29 cellular contexts compared by ENCODE assay signal in genomic region chr3:45604596-45604995, GRCh38. TPM values are rescaled to one million over a fixed set of nuclear protein-coding genes. Genes with fewer than 3 reads are reported as not detected.
DNase-seq lines count a peak whose midpoint lies in the region; ATAC-seq, FAIRE-seq and TF ChIP-seq lines count a peak whose summit lies in the region.
"Had no signal": no experiment of that assay in that cellular context is flagged by ENCODE, and none has a peak within 500 bp of the region (broad histone marks: within the 10 kb centered on the region; RNA-seq: fewer than 3 reads in every experiment).

No MANE protein-coding gene starts in this region.

- H3K36me3 Mint-ChIP-seq in Caco-2 (ENCODE audit: insufficient read depth, unreplicated experiment) (peaks cover 17% of the 10 kb centered on the region), astrocyte (ENCODE audit: low read depth, unreplicated experiment) (peaks cover 32% of the 10 kb centered on the region), chondrocyte (ENCODE audit: low read depth) (no peaks in the 10 kb centered on the region)
- peaks cover 32% of the 10 kb centered on the region for H3K36me3 Mint-ChIP-seq in stimulated activated effector memory CD8-positive, alpha-beta T cell treated with anti-CD3 and anti-CD28 coated beads, Interleukin-12 subunit alpha, Interleukin-12 subunit beta, amount 100 ng/mL, for 72 hours

- H3K79me2 ChIP-seq in astrocyte (ENCODE audit: insufficient read depth, low read length), result peaks cover 75% of the 10 kb centered on the region

- POLR2A ChIA-PET in Caco-2 (lab: Charles Lee), result no interaction called here

- no peaks in the 10 kb centered on the region for H3K9me3 Mint-ChIP-seq in Caco-2 (ENCODE audit: unreplicated experiment)
- H3K9me3 Mint-ChIP-seq in astrocyte (ENCODE audit: unreplicated experiment), result no peaks in the 10 kb centered on the region
- no peaks in the 10 kb centered on the region for H3K9me3 Mint-ChIP-seq in stimulated activated effector memory CD8-positive, alpha-beta T cell treated with anti-CD3 and anti-CD28 coated beads, Interleukin-12 subunit alpha, Interleukin-12 subunit beta, amount 100 ng/mL, for 72 hours
- no peaks in the 10 kb centered on the region for H3K9me3 Mint-ChIP-seq in chondrocyte (ENCODE audit: low read depth)
- H3K9me3 Mint-ChIP-seq: GM23338, neural crest cell had no signal

- WGBS in gastroesophageal sphincter (ENCODE audit: low coverage in 1 of 2), 2 donors, result 86 to 89% methylated on average over 1 to 3 of the region's 8 CpGs
- WGBS in prostate gland, result 71% methylated on average over 8 of the region's 8 CpGs

- H3K4me1 ChIP-seq in Caco-2 (no peaks in the 10 kb centered on the region), astrocyte (ENCODE audit: insufficient read depth, low read length) (peaks cover 23% of the 10 kb centered on the region), gastroesophageal sphincter (peaks cover 16 to 100% (median 49%) of the 10 kb centered on the region in 3 donors), prostate gland (replicated peaks) (peaks cover 9% of the 10 kb centered on the region)

- no peak for TF ChIP-seq CTCF in Caco-2 (IDR thresholded peaks at IDR 0.05; ENCODE audit: insufficient read depth in 1 of 2, low read depth in 1 of 2, low read length in 1 of 2, severe bottlenecking in 1 of 2, unreplicated experiment in 1 of 2)
- TF ChIP-seq CTCF in astrocyte (IDR thresholded peaks at IDR 0.05; ENCODE audit: insufficient read depth, low read depth, low read length), result no peak
- no peak for TF ChIP-seq CTCF in gastroesophageal sphincter (IDR thresholded peaks at IDR 0.05)
- TF ChIP-seq CTCF in chondrocyte (IDR thresholded peaks at IDR 0.05), result no peak
- TF ChIP-seq CTCF in prostate gland (IDR thresholded peaks at IDR 0.05), result no peak

- no peak for TF ChIP-seq EP300 in gastroesophageal sphincter (IDR thresholded peaks at IDR 0.05)

- DNase-seq in Caco-2 (no peak), astrocyte (ENCODE audit: low read depth) (no peak), chondrocyte (ENCODE audit: low spot score) (no peak), prostate gland (ENCODE audit: low spot score) (no peak)
- DNase-seq in stimulated activated effector memory CD8-positive, alpha-beta T cell treated with anti-CD3 and anti-CD28 coated beads, Interleukin-12 subunit alpha, Interleukin-12 subunit beta, amount 100 ng/mL, for 72 hours (ENCODE audit: low spot score in 2 of 2), result no peak
- DNase-seq in activated naive CD4-positive, alpha-beta T cell treated with anti-CD3 and anti-CD28 coated beads, Interleukin-2, amount 50 U/mL, for 16 hours, result no peak
- DNase-seq: activated CD4-positive, alpha-beta T cell treated with anti-CD3 and anti-CD28 coated beads for 1 hour; activated CD8-positive, alpha-beta memory T cell treated with anti-CD3 and anti-CD28 coated beads for 24 hours; activated naive CD4-positive, alpha-beta T cell treated with Interleukin-2 at 50 U/mL for 16 hours; activated T-cell treated with anti-CD3 and anti-CD28 coated beads, Interleukin-2, amount 50 U/mL, for 48 hours; cerebellar nuclear complex; effector CD8-positive, alpha-beta T cell; EL; left lung; mucosa of descending colon; NCI-H1092 treated with DMSO at 0.1 percent for 48 hours; NCI-H2029; NCI-H2227 treated with DMSO at 0.1 percent for 48 hours; NCI-H774; SHP77; stimulated activated CD4-positive, alpha-beta T cell treated with anti-CD3 and anti-CD28 coated beads, Interleukin-4, amount 100 ng/mL, for 24 hours; SW 1271 had no signal

- peaks cover 2% of the 10 kb centered on the region for H3K36me3 ChIP-seq in Caco-2 (ENCODE audit: control insufficient read depth, insufficient read depth, low read length)
- H3K36me3 ChIP-seq in astrocyte (ENCODE audit: insufficient read depth, low read length), result no peaks in the 10 kb centered on the region
- peaks cover 0 to 16% of the 10 kb centered on the region in 2 donors for H3K36me3 ChIP-seq in gastroesophageal sphincter
- H3K36me3 ChIP-seq in prostate gland, result no peaks in the 10 kb centered on the region

- peaks cover 83% of the 10 kb centered on the region for H4K20me1 ChIP-seq in astrocyte (ENCODE audit: insufficient read depth, low read length)

- no peak overlapping the region for H3K4me2 ChIP-seq in astrocyte (ENCODE audit: low read length)
- H3K4me2 ChIP-seq: GM23338 had no signal

- H3K4me3 Mint-ChIP-seq in Caco-2 (ENCODE audit: unreplicated experiment) (no peak overlapping the region), astrocyte (ENCODE audit: unreplicated experiment) (peak overlapping the region; percentile 45), chondrocyte (ENCODE audit: unreplicated experiment) (no peak overlapping the region)
- no peak overlapping the region for H3K4me3 Mint-ChIP-seq in stimulated activated effector memory CD8-positive, alpha-beta T cell treated with anti-CD3 and anti-CD28 coated beads, Interleukin-12 subunit alpha, Interleukin-12 subunit beta, amount 100 ng/mL, for 72 hours
- H3K4me3 Mint-ChIP-seq: GM23338, neural crest cell had no signal

- no peaks in the 10 kb centered on the region for H3K27me3 Mint-ChIP-seq in Caco-2 (ENCODE audit: insufficient read depth, unreplicated experiment)
- H3K27me3 Mint-ChIP-seq in astrocyte (ENCODE audit: low read depth, unreplicated experiment), result no peaks in the 10 kb centered on the region
- no peaks in the 10 kb centered on the region for H3K27me3 Mint-ChIP-seq in chondrocyte (ENCODE audit: low read depth)

- H3K9ac ChIP-seq in astrocyte (ENCODE audit: low read length), result no peak overlapping the region

- TF ChIP-seq POLR2A in gastroesophageal sphincter (IDR thresholded peaks at IDR 0.05) (no peak), GM18505 (IDR thresholded peaks at IDR 0.05; ENCODE audit: borderline replicate concordance, extremely low read depth, insufficient read depth, insufficient read length) (no peak), prostate gland (IDR thresholded peaks at IDR 0.05) (no peak)

- H3K27ac ChIP-seq in astrocyte (ENCODE audit: low read depth, low read length), result no peak overlapping the region
- peak overlapping the region; percentile 18 to 81 (median 58) for H3K27ac ChIP-seq in gastroesophageal sphincter
- H3K27ac ChIP-seq in prostate gland, result peak overlapping the region in 1 of 2 donors; percentile 4
- H3K27ac ChIP-seq: C4-2B, HL-60, left lung had no signal

- H3K27ac Mint-ChIP-seq in Caco-2 (ENCODE audit: unreplicated experiment), result peak overlapping the region; percentile 56
- H3K27ac Mint-ChIP-seq in astrocyte (ENCODE audit: unreplicated experiment), result no peak overlapping the region
- H3K27ac Mint-ChIP-seq in stimulated activated effector memory CD8-positive, alpha-beta T cell treated with anti-CD3 and anti-CD28 coated beads, Interleukin-12 subunit alpha, Interleukin-12 subunit beta, amount 100 ng/mL, for 72 hours, result peak overlapping the region; percentile 13
- H3K27ac Mint-ChIP-seq in chondrocyte (ENCODE audit: unreplicated experiment), result no peak overlapping the region
- H3K27ac Mint-ChIP-seq: GM23338 had no signal

- intact Hi-C loops in Caco-2 (cut with micrococcal nuclease; ENCODE audit: unreplicated experiment), result no loop called here
- intact Hi-C loops in prostate gland (cut with DNase I), result no loop called here

- no TSS peak for BruUV-seq in Caco-2 (replicated peaks; lab: Mats Ljungman, UMichigan)

- H3K4me1 Mint-ChIP-seq in Caco-2 (ENCODE audit: low read depth, unreplicated experiment) (no peaks in the 10 kb centered on the region), astrocyte (ENCODE audit: low read depth, unreplicated experiment) (peaks cover 16% of the 10 kb centered on the region), chondrocyte (ENCODE audit: low read depth) (peaks cover 69% of the 10 kb centered on the region)
- peaks cover 55% of the 10 kb centered on the region for H3K4me1 Mint-ChIP-seq in stimulated activated effector memory CD8-positive, alpha-beta T cell treated with anti-CD3 and anti-CD28 coated beads, Interleukin-12 subunit alpha, Interleukin-12 subunit beta, amount 100 ng/mL, for 72 hours

- FAIRE-seq in astrocyte (lab: Jason Lieb, UNC), result no peak
- FAIRE-seq: D721Med had no signal

- H3K27me3 ChIP-seq in Caco-2 (replicated peaks; ENCODE audit: control insufficient read depth, insufficient read depth, low read length) (no peaks in the 10 kb centered on the region), astrocyte (ENCODE audit: insufficient read depth, low read length) (no peaks in the 10 kb centered on the region), gastroesophageal sphincter (no peaks in the 10 kb centered on the region), prostate gland (replicated peaks; ENCODE audit: insufficient read depth) (no peaks in the 10 kb centered on the region)
- H3K27me3 ChIP-seq: left lung had no signal

- CTCF ChIA-PET in Caco-2 (lab: Charles Lee), result no interaction called here

- H3K4me3 ChIP-seq in Caco-2 (ENCODE audit: low read depth, low read length) (no peak overlapping the region), astrocyte (ENCODE audit: insufficient read depth, low read depth, low read length) (no peak overlapping the region), gastroesophageal sphincter (no peak overlapping the region), prostate gland (no peak overlapping the region)
- H3K4me3 ChIP-seq: GM23338, left lung, mucosa of descending colon had no signal

- ATAC-seq in gastroesophageal sphincter (no peak), GM18505 (IDR thresholded peaks at IDR 0.05; ENCODE audit: unreplicated experiment) (no peak)
- ATAC-seq in stimulated activated effector memory CD8-positive, alpha-beta T cell treated with anti-CD3 and anti-CD28 coated beads, Interleukin-12 subunit alpha, Interleukin-12 subunit beta, amount 100 ng/mL, for 72 hours, result no peak
- ATAC-seq: GM23338, left lung, mucosa of descending colon had no signal

- H2AFZ ChIP-seq in astrocyte (ENCODE audit: low read depth, low read length), result no peak overlapping the region
- H2AFZ ChIP-seq: GM23338 had no signal

- no peaks in the 10 kb centered on the region for H3K9me3 ChIP-seq in Caco-2
- no peaks in the 10 kb centered on the region for H3K9me3 ChIP-seq in astrocyte (ENCODE audit: insufficient read depth, low read depth, low read length)
- no peaks in the 10 kb centered on the region for H3K9me3 ChIP-seq in gastroesophageal sphincter
- no peaks in the 10 kb centered on the region for H3K9me3 ChIP-seq in prostate gland
- H3K9me3 ChIP-seq: left lung, mucosa of descending colon had no signal

RNA-seq across cellular contexts. Expression of gene LIMD1, which starts 10.0 kb away (rescaled TPM):
- total RNA-seq in Caco-2 (2022), result 28.4 and 31.3 TPM in 2 replicates
- total RNA-seq in astrocyte, result 27.2 and 28.4 TPM in 2 replicates
- 10 to 100 TPM; 17.3 to 42.7 (median 33.3) TPM for total RNA-seq in gastroesophageal sphincter
- 20.0 to 32.0 TPM (median 29.6 TPM) in 3 replicates for total RNA-seq in chondrocyte
- total RNA-seq in prostate gland, result 10 to 100 TPM; 34.2 to 40.2 TPM

Comparison
In these comparisons a context has a peak if more than half of its experiments do, and no peak if none do; other contexts are left out.
1. H3K27ac Mint-ChIP-seq: peak in Caco-2 (single experiment) and stimulated activated effector memory CD8-positive, alpha-beta T cell treated with anti-CD3 and anti-CD28 coated beads, Interleukin-12 subunit alpha, Interleukin-12 subunit beta, amount 100 ng/mL, for 72 hours (single experiment); none in astrocyte (single experiment) and chondrocyte (single experiment).